ENCODE assay signal across 8 cellular contexts in genomic region chr1:167803358-167804217, GRCh38.
DNase-seq lines count a peak whose midpoint lies in the region; ATAC-seq and TF ChIP-seq lines count a peak whose summit lies in the region.

No MANE protein-coding gene starts in this region.

- TF ChIP-seq CTCF in MM.1S (IDR thresholded peaks at IDR 0.05; ENCODE audit: low read length) = peak; percentile 100
- TF ChIP-seq CTCF in fibroblast of villous mesenchyme (IDR thresholded peaks at IDR 0.05; ENCODE audit: insufficient read depth, low read depth, low read length) = peak; percentile 98
- peak; percentile 93 to 95 (median 95) for TF ChIP-seq CTCF in testis (IDR thresholded peaks at IDR 0.05)

- H3K9me2 ChIP-seq in MM.1S (replicated peaks; ENCODE audit: insufficient read depth, low read length) = no peaks in the 10 kb centered on the region

- peak overlapping the region; percentile 79 for H3K4me3 Mint-ChIP-seq in activated T-helper 17 cell treated with anti-CD3 and anti-CD28 coated beads, Interleukin-2, amount 50 U/mL, for 72 hours

- no peaks in the 10 kb centered on the region for H3K27me3 Mint-ChIP-seq in activated T-helper 17 cell treated with anti-CD3 and anti-CD28 coated beads, Interleukin-2, amount 50 U/mL, for 72 hours

- peaks cover 27% of the 10 kb centered on the region for H3K4me1 Mint-ChIP-seq in activated T-helper 17 cell treated with anti-CD3 and anti-CD28 coated beads, Interleukin-2, amount 50 U/mL, for 72 hours

- H3K27ac Mint-ChIP-seq in activated T-helper 17 cell treated with anti-CD3 and anti-CD28 coated beads, Interleukin-2, amount 50 U/mL, for 72 hours = peak overlapping the region; percentile 91

- H3K36me3 Mint-ChIP-seq in activated T-helper 17 cell treated with anti-CD3 and anti-CD28 coated beads, Interleukin-2, amount 50 U/mL, for 72 hours (ENCODE audit: low read depth) = no peaks in the 10 kb centered on the region

- H4K20me1 ChIP-seq in MM.1S (ENCODE audit: insufficient read depth, low read length) = no peaks in the 10 kb centered on the region

- no peak overlapping the region for H2AFZ ChIP-seq in MM.1S (ENCODE audit: low read length)

- peak; percentile 89 for ATAC-seq in activated T-helper 17 cell treated with anti-CD3 and anti-CD28 coated beads, Interleukin-2, amount 50 U/mL, for 72 hours (replicated peaks)

- H3K4me2 ChIP-seq in MM.1S (ENCODE audit: low read depth, low read length) = no peak overlapping the region

- POLR2A ChIA-PET in HEK293T (lab: Yijun Ruan, JAX) = no interaction called here

- H3K9me3 Mint-ChIP-seq in activated T-helper 17 cell treated with anti-CD3 and anti-CD28 coated beads, Interleukin-2, amount 50 U/mL, for 72 hours = no peaks in the 10 kb centered on the region

- H3K27ac ChIP-seq in MM.1S (ENCODE audit: low read length) (no peak overlapping the region), testis (no peak overlapping the region)

- TF ChIP-seq POLR2A in Raji (IDR thresholded peaks at IDR 0.05; ENCODE audit: insufficient read depth, low read depth, low read length) = 0 out of 2 replicates have a peak, but pooled peaks have one; percentile 27
- TF ChIP-seq POLR2A in testis (IDR thresholded peaks at IDR 0.05) = no peak

- intact Hi-C loops in testis (cut with DNase I; ENCODE audit: low total_unique reads) = loop anchor here (5.0 kb wide), 1 partner anchor 81 kb away; the partner anchor contains the start of gene MPZL1

- H3K27me3 ChIP-seq in MM.1S (replicated peaks; ENCODE audit: insufficient read depth, low read length) (no peaks in the 10 kb centered on the region), testis (no peaks in the 10 kb centered on the region)

- 8 to 9% methylated on average over 12 of the region's 12 CpGs for WGBS in testis, 2 donors

- H3K36me3 ChIP-seq in MM.1S (replicated peaks; ENCODE audit: insufficient read depth, low read length) = no peaks in the 10 kb centered on the region
- no peaks in the 10 kb centered on the region for H3K36me3 ChIP-seq in testis (ENCODE audit: low read depth, missing control alignments)

- H3K9ac ChIP-seq in MM.1S (ENCODE audit: low read length) = no peak overlapping the region

- H3K4me1 ChIP-seq in MM.1S (ENCODE audit: low read length) (peaks cover 15% of the 10 kb centered on the region), testis (peaks cover 9% of the 10 kb centered on the region)

- CTCF ChIA-PET in HEK293T (lab: Yijun Ruan, JAX) = no interaction called here

- DNase-seq in GM04504 (ENCODE audit: low read depth) = peak; percentile 86
- DNase-seq in HEK293T (ENCODE audit: extremely low spot score) = peak; percentile 96
- DNase-seq in MM.1S = peak; percentile 97
- peak; percentile 94 for DNase-seq in fibroblast of villous mesenchyme (ENCODE audit: low read depth)
- DNase-seq in nucleus accumbens (lab: John Stamatoyannopoulos, UW) = peak; percentile 7 to 94 (median 72)
- peak; percentile 96 for DNase-seq in testis

- no peaks in the 10 kb centered on the region for H3K79me2 ChIP-seq in MM.1S (ENCODE audit: low read length)

- 0 out of 2 replicates have a peak, but pooled peaks cover 6% of the 10 kb centered on the region for H3F3A ChIP-seq in MM.1S (ENCODE audit: insufficient read depth, low read length)

- H3K4me3 ChIP-seq in MM.1S (ENCODE audit: low read length) (no peak overlapping the region), fibroblast of villous mesenchyme (ENCODE audit: low read depth, low read length) (no peak overlapping the region), testis (no peak overlapping the region)

- H3K9me3 ChIP-seq in MM.1S (replicated peaks; ENCODE audit: insufficient read depth, low read length) (no peaks in the 10 kb centered on the region), testis (no peaks in the 10 kb centered on the region)

TF ChIP-seq in HEK293T, 16 proteins besides CTCF, POLR2A, EP300 and RAD21:
- TF ChIP-seq ARNT (IDR thresholded peaks at IDR 0.05) (0 out of 2 replicates have a peak, but pooled peaks have one; percentile 29), HDGF (IDR thresholded peaks at IDR 0.05; ENCODE audit: borderline replicate concordance) (no peak), FOXA1 (IDR thresholded peaks at IDR 0.05) (no peak)
TF ChIP-seq in HEK293T: peak in this region for 1.
